Comparison of ENCODE assay signal across 10 cellular contexts in genomic region chr6:30612687-30613248, GRCh38. TPM values are rescaled to one million over a fixed set of nuclear protein-coding genes. Genes with fewer than 3 reads are reported as not detected.
DNase-seq lines count a peak whose midpoint lies in the region; ATAC-seq, FAIRE-seq and TF ChIP-seq lines count a peak whose summit lies in the region.
"Had no signal": no experiment of that assay in that cellular context is flagged by ENCODE, and none has a peak within 500 bp of the region (broad histone marks: within the 10 kb centered on the region; RNA-seq: fewer than 3 reads in every experiment).

No MANE protein-coding gene starts in this region.

- peaks cover 8% of the 10 kb centered on the region for H4K20me1 ChIP-seq in keratinocyte (ENCODE audit: control insufficient read depth, extremely low read depth, insufficient read depth, low read length)

- H3K9me3 Mint-ChIP-seq in activated naive CD4-positive, alpha-beta T cell treated with anti-CD3 and anti-CD28 coated beads, Interleukin-2, amount 10 ng/mL, durations not matched to agents 7 days and 5 days = no peaks in the 10 kb centered on the region
- H3K9me3 Mint-ChIP-seq in activated CD8-positive, alpha-beta T cell treated with anti-CD3 and anti-CD28 coated beads, Interleukin-2, amount 10 ng/mL, durations not matched to agents 7 days and 5 days (ENCODE audit: insufficient read depth) = no peaks in the 10 kb centered on the region

- TF ChIP-seq EP300 in transverse colon (IDR thresholded peaks at IDR 0.05; ENCODE audit: low read depth) = no peak

- H3K27ac Mint-ChIP-seq in activated naive CD4-positive, alpha-beta T cell treated with anti-CD3 and anti-CD28 coated beads, Interleukin-2, amount 10 ng/mL, durations not matched to agents 7 days and 5 days = peak overlapping the region; percentile 47
- H3K27ac Mint-ChIP-seq in activated CD8-positive, alpha-beta T cell treated with anti-CD3 and anti-CD28 coated beads, Interleukin-2, amount 10 ng/mL, durations not matched to agents 7 days and 5 days = peak overlapping the region; percentile 31

- H3K4me3 ChIP-seq in keratinocyte (ENCODE audit: control insufficient read depth in 2 of 3, extremely low read depth in 1 of 3, insufficient read depth in 2 of 3, low read depth in 1 of 3, low read length in 3 of 3) (no peak overlapping the region), transverse colon (no peak overlapping the region)
- H3K4me3 ChIP-seq: testis had no signal

- H3K9ac ChIP-seq in keratinocyte (ENCODE audit: control insufficient read depth, extremely low read depth, insufficient read depth, low read length) = no peak overlapping the region

- H3K9me1 ChIP-seq in keratinocyte (ENCODE audit: control insufficient read depth, extremely low read depth, insufficient read depth, low read length) = peaks cover 3% of the 10 kb centered on the region

- POLR2A ChIA-PET in activated CD8-positive, alpha-beta T cell treated with anti-CD3 and anti-CD28 coated beads, Interleukin-2, amount 10 ng/mL, durations not matched to agents 7 days and 5 days (lab: Charles Lee) = interaction anchor here (0.8 to 4.7 kb wide), 11 partner anchors 9 to 118 kb away, joined by 3 to 60 read pairs (median 3); partner anchors contain the start of genes ABCF1 and MDC1

- no peaks in the 10 kb centered on the region for H3K9me3 ChIP-seq in keratinocyte (ENCODE audit: control insufficient read depth, low read depth, low read length)
- no peaks in the 10 kb centered on the region for H3K9me3 ChIP-seq in transverse colon
- H3K9me3 ChIP-seq: testis had no signal

- ATAC-seq in activated CD8-positive, alpha-beta T cell treated with anti-CD3 and anti-CD28 coated beads, Interleukin-2, amount 10 ng/mL, durations not matched to agents 7 days and 5 days = no peak
- ATAC-seq in HG03095 (IDR thresholded peaks at IDR 0.05; ENCODE audit: unreplicated experiment) = no peak
- ATAC-seq in HG03039 (IDR thresholded peaks at IDR 0.05; ENCODE audit: unreplicated experiment) = no peak

- dilution Hi-C loops in keratinocyte (cut with MboI; ENCODE audit: extremely low pct_ligation_motif_present, low sequenced_read_pairs) = no loop called here

- H2AFZ ChIP-seq in keratinocyte (ENCODE audit: control insufficient read depth, low read length) = no peak overlapping the region

- H3K27me3 ChIP-seq in keratinocyte (ENCODE audit: control insufficient read depth, extremely low read depth, insufficient read depth, low read length) = no peaks in the 10 kb centered on the region
- H3K27me3 ChIP-seq in transverse colon = no peaks in the 10 kb centered on the region
- H3K27me3 ChIP-seq: testis had no signal

- no peak for FAIRE-seq in keratinocyte (lab: Jason Lieb, UNC)
- FAIRE-seq: islet of Langerhans had no signal

- DNase-seq in activated naive CD4-positive, alpha-beta T cell treated with anti-CD3 and anti-CD28 coated beads, Interleukin-2, amount 10 ng/mL, durations not matched to agents 7 days and 5 days = no peak
- no peak for DNase-seq in activated naive CD4-positive, alpha-beta T cell treated with Interleukin-2 at 50 U/mL for 16 hours
- DNase-seq in activated CD8-positive, alpha-beta T cell treated with anti-CD3 and anti-CD28 coated beads, Interleukin-2, amount 10 ng/mL, durations not matched to agents 7 days and 5 days = no peak
- no peak for DNase-seq in keratinocyte (ENCODE audit: low read depth, low spot score)
- no peak for DNase-seq in transverse colon
- no peak for DNase-seq in NCI-H128 (lab: John Stamatoyannopoulos, UW; ENCODE audit: unreplicated experiment)
- DNase-seq: testis had no signal

- 44 to 70% methylated on average over 5 to 6 of the region's 6 CpGs for WGBS in transverse colon (ENCODE audit: low coverage in 1 of 2), 2 donors

- peaks cover 85% of the 10 kb centered on the region for H3K36me3 Mint-ChIP-seq in activated naive CD4-positive, alpha-beta T cell treated with anti-CD3 and anti-CD28 coated beads, Interleukin-2, amount 10 ng/mL, durations not matched to agents 7 days and 5 days
- peaks cover 84% of the 10 kb centered on the region for H3K36me3 Mint-ChIP-seq in activated CD8-positive, alpha-beta T cell treated with anti-CD3 and anti-CD28 coated beads, Interleukin-2, amount 10 ng/mL, durations not matched to agents 7 days and 5 days (ENCODE audit: low read depth)

- peaks cover 13 to 38% of the 10 kb centered on the region in 2 experiments for H3K36me3 ChIP-seq in keratinocyte (ENCODE audit: control insufficient read depth in 2 of 2, extremely low read depth in 1 of 2, insufficient read depth in 2 of 2, low read length in 2 of 2)
- H3K36me3 ChIP-seq in transverse colon = peaks cover 0 to 26% (median 14%) of the 10 kb centered on the region in 4 donors

- H3K4me1 ChIP-seq in keratinocyte (ENCODE audit: control insufficient read depth, extremely low read depth, insufficient read depth, low read length) (peaks cover 24% of the 10 kb centered on the region), transverse colon (peaks cover 4 to 43% (median 28%) of the 10 kb centered on the region in 4 donors)

- CTCF ChIA-PET in activated naive CD4-positive, alpha-beta T cell treated with anti-CD3 and anti-CD28 coated beads, Interleukin-2, amount 10 ng/mL, durations not matched to agents 7 days and 5 days (lab: Charles Lee) = interaction anchor here (0.6 to 3.6 kb wide), 13 partner anchors 14 to 883 kb away, joined by 3 to 21 read pairs (median 5); partner anchors contain the start of genes ABCF1, ATAT1, DHX16 and PRR3
- CTCF ChIA-PET in activated CD8-positive, alpha-beta T cell treated with anti-CD3 and anti-CD28 coated beads, Interleukin-2, amount 10 ng/mL, durations not matched to agents 7 days and 5 days (lab: Charles Lee) = interaction anchor here (0.7 to 3.5 kb wide), 25 partner anchors 9 to 467 kb away, joined by 3 to 30 read pairs (median 4); partner anchors contain the start of genes ATAT1, DHX16 and MDC1

- H3K4me3 Mint-ChIP-seq in activated naive CD4-positive, alpha-beta T cell treated with anti-CD3 and anti-CD28 coated beads, Interleukin-2, amount 10 ng/mL, durations not matched to agents 7 days and 5 days = no peak overlapping the region
- H3K4me3 Mint-ChIP-seq in activated CD8-positive, alpha-beta T cell treated with anti-CD3 and anti-CD28 coated beads, Interleukin-2, amount 10 ng/mL, durations not matched to agents 7 days and 5 days = no peak overlapping the region

- in situ Hi-C loops in transverse colon (cut with MboI; ENCODE audit: low pct_ligation_motif_present in 1 of 4, low pct_unique_long_range_greater_than_20kb in 1 of 4, low sequenced_read_pairs in 3 of 4) = no loop called here

- H3K27me3 Mint-ChIP-seq in activated naive CD4-positive, alpha-beta T cell treated with anti-CD3 and anti-CD28 coated beads, Interleukin-2, amount 10 ng/mL, durations not matched to agents 7 days and 5 days = peaks cover 5% of the 10 kb centered on the region
- peaks cover 2% of the 10 kb centered on the region for H3K27me3 Mint-ChIP-seq in activated CD8-positive, alpha-beta T cell treated with anti-CD3 and anti-CD28 coated beads, Interleukin-2, amount 10 ng/mL, durations not matched to agents 7 days and 5 days (ENCODE audit: low read depth)

- H3K4me1 Mint-ChIP-seq in activated naive CD4-positive, alpha-beta T cell treated with anti-CD3 and anti-CD28 coated beads, Interleukin-2, amount 10 ng/mL, durations not matched to agents 7 days and 5 days = peaks cover 61% of the 10 kb centered on the region
- peaks cover 55% of the 10 kb centered on the region for H3K4me1 Mint-ChIP-seq in activated CD8-positive, alpha-beta T cell treated with anti-CD3 and anti-CD28 coated beads, Interleukin-2, amount 10 ng/mL, durations not matched to agents 7 days and 5 days (ENCODE audit: low read depth)

- intact Hi-C loops in transverse colon (cut with DNase I; ENCODE audit: low total_unique reads) = no loop called here

- TF ChIP-seq CTCF in keratinocyte (optimal IDR thresholded peaks at IDR 0.05 in 1 of 3, IDR thresholded peaks at IDR 0.05 in 1 of 3, conservative IDR thresholded peaks at IDR 0.05 in 1 of 3; ENCODE audit: extremely low read depth in 1 of 3, insufficient read depth in 2 of 3, low read length in 3 of 3) = no peak
- TF ChIP-seq CTCF in transverse colon (IDR thresholded peaks at IDR 0.05) = no peak

- H3K27ac ChIP-seq in keratinocyte (ENCODE audit: control insufficient read depth, insufficient read depth, low read length) (peak overlapping the region; percentile 23), transverse colon (peak overlapping the region; percentile 94 to 98 (median 96))

- peaks cover 37% of the 10 kb centered on the region for H3K79me2 ChIP-seq in keratinocyte (ENCODE audit: control insufficient read depth, insufficient read depth, low read length)

- no peak for TF ChIP-seq POLR2A in transverse colon (IDR thresholded peaks at IDR 0.05)

- H3K4me2 ChIP-seq in keratinocyte (ENCODE audit: control insufficient read depth, extremely low read depth, insufficient read depth, low read depth, low read length) = peak overlapping the region; percentile 4

RNA-seq across cellular contexts. Expression of gene PPP1R10, which starts 4.3 kb away (rescaled TPM):
- total RNA-seq in activated CD8-positive, alpha-beta T cell treated with anti-CD3 and anti-CD28 coated beads, Interleukin-2, amount 10 ng/mL, durations not matched to agents 7 days and 5 days = 10 to 100 TPM; 92.8 to 99.7 TPM
- polyA plus RNA-seq in keratinocyte = 25.3 to 36.6 TPM (median 30.0 TPM) in 3 replicates
- 40.6 TPM for polyA plus RNA-seq in keratinocyte (2011; ENCODE audit: low read depth)
- 13.9 and 24.0 TPM in 2 replicates for polyA plus RNA-seq in keratinocyte (2011; cell fraction: cytosol; rRNA removed)
- 104 and 135 TPM in 2 replicates for polyA plus RNA-seq in keratinocyte (2011; cell fraction: nucleus; rRNA removed)
- 25.5 and 44.1 TPM in 2 replicates for polyA plus RNA-seq in keratinocyte (2012; ENCODE audit: low replicate concordance)
- polyA minus RNA-seq in keratinocyte = 43.2 to 78.2 TPM (median 76.0 TPM) in 3 replicates
- 21.7 TPM for polyA minus RNA-seq in keratinocyte (2011; cell fraction: cytosol; rRNA and poly(A)+ RNA removed)
- polyA minus RNA-seq in keratinocyte (2011; cell fraction: nucleus; rRNA and poly(A)+ RNA removed) = 79.1 and 175 TPM in 2 replicates
- 10 to 100 TPM; 35.5 to 62.5 (median 53.8) TPM for total RNA-seq in transverse colon

RNA-seq across cellular contexts. Expression of gene MRPS18B, which starts 4.9 kb away (rescaled TPM):
- 10 to 100 TPM; 43.2 to 43.6 TPM for total RNA-seq in activated CD8-positive, alpha-beta T cell treated with anti-CD3 and anti-CD28 coated beads, Interleukin-2, amount 10 ng/mL, durations not matched to agents 7 days and 5 days
- 55.0 to 74.6 TPM (median 59.8 TPM) in 3 replicates for polyA plus RNA-seq in keratinocyte
- 35.4 TPM for polyA plus RNA-seq in keratinocyte (2011; ENCODE audit: low read depth)
- 53.6 and 56.9 TPM in 2 replicates for polyA plus RNA-seq in keratinocyte (2011; cell fraction: cytosol; rRNA removed)
- polyA plus RNA-seq in keratinocyte (2011; cell fraction: nucleus; rRNA removed) = 48.9 and 52.9 TPM in 2 replicates
- 44.2 and 47.0 TPM in 2 replicates for polyA plus RNA-seq in keratinocyte (2012; ENCODE audit: low replicate concordance)
- polyA minus RNA-seq in keratinocyte = 37.1 to 54.6 TPM (median 42.7 TPM) in 3 replicates
- polyA minus RNA-seq in keratinocyte (2011; cell fraction: cytosol; rRNA and poly(A)+ RNA removed) = 23.8 TPM
- polyA minus RNA-seq in keratinocyte (2011; cell fraction: nucleus; rRNA and poly(A)+ RNA removed) = 18.6 and 29.6 TPM in 2 replicates
- 10 to 100 TPM in 3 of 4 donors, 1 to 10 TPM in 1; 6.0 to 61.9 (median 39.4) TPM for total RNA-seq in transverse colon

RNA-seq across cellular contexts. Expression of gene ATAT1, which starts 13.9 kb away (rescaled TPM):
- total RNA-seq in activated CD8-positive, alpha-beta T cell treated with anti-CD3 and anti-CD28 coated beads, Interleukin-2, amount 10 ng/mL, durations not matched to agents 7 days and 5 days = 10 to 100 TPM in 1 of 2 experiments, 1 to 10 TPM in 1; 10.0 to 10.5 TPM
- polyA plus RNA-seq in keratinocyte = 3.8 to 6.0 TPM (median 5.4 TPM) in 3 replicates
- 5.3 TPM for polyA plus RNA-seq in keratinocyte (2011; ENCODE audit: low read depth)
- 2.9 and 3.8 TPM in 2 replicates for polyA plus RNA-seq in keratinocyte (2011; cell fraction: cytosol; rRNA removed)
- 28.7 TPM in 2 replicates for polyA plus RNA-seq in keratinocyte (2011; cell fraction: nucleus; rRNA removed)
- polyA plus RNA-seq in keratinocyte (2012; ENCODE audit: low replicate concordance) = 4.8 and 5.3 TPM in 2 replicates
- polyA minus RNA-seq in keratinocyte = 1.4 to 5.8 TPM (median 5.5 TPM) in 3 replicates
- 1.3 TPM for polyA minus RNA-seq in keratinocyte (2011; cell fraction: cytosol; rRNA and poly(A)+ RNA removed)
- polyA minus RNA-seq in keratinocyte (2011; cell fraction: nucleus; rRNA and poly(A)+ RNA removed) = 3.7 and 5.4 TPM in 2 replicates
- 100 to 1,000 TPM in 1 of 4 donors, 10 to 100 TPM in 3; 10.6 to 174 (median 22.2) TPM for total RNA-seq in transverse colon

RNA-seq across cellular contexts. Expression of gene C6orf136, which starts 34.2 kb away (rescaled TPM):
- total RNA-seq in activated CD8-positive, alpha-beta T cell treated with anti-CD3 and anti-CD28 coated beads, Interleukin-2, amount 10 ng/mL, durations not matched to agents 7 days and 5 days = 10 to 100 TPM; 31.6 to 40.1 TPM
- polyA plus RNA-seq in keratinocyte = 6.7 to 8.7 TPM (median 7.8 TPM) in 3 replicates
- polyA plus RNA-seq in keratinocyte (2011; ENCODE audit: low read depth) = 20.8 TPM
- 8.2 and 8.4 TPM in 2 replicates for polyA plus RNA-seq in keratinocyte (2011; cell fraction: cytosol; rRNA removed)
- 16.8 and 19.2 TPM in 2 replicates for polyA plus RNA-seq in keratinocyte (2011; cell fraction: nucleus; rRNA removed)
- 11.1 and 21.4 TPM in 2 replicates for polyA plus RNA-seq in keratinocyte (2012; ENCODE audit: low replicate concordance)
- 12.0 to 16.0 TPM (median 13.8 TPM) in 3 replicates for polyA minus RNA-seq in keratinocyte
- polyA minus RNA-seq in keratinocyte (2011; cell fraction: cytosol; rRNA and poly(A)+ RNA removed) = 5.6 TPM
- polyA minus RNA-seq in keratinocyte (2011; cell fraction: nucleus; rRNA and poly(A)+ RNA removed) = 2.3 and 3.5 TPM in 2 replicates
- total RNA-seq in transverse colon = 100 to 1,000 TPM in 1 of 4 donors, 10 to 100 TPM in 3; 49.1 to 301 (median 63.5) TPM

RNA-seq across cellular contexts. Expression of gene ABCF1, which starts 41.5 kb away (rescaled TPM):
- total RNA-seq in activated CD8-positive, alpha-beta T cell treated with anti-CD3 and anti-CD28 coated beads, Interleukin-2, amount 10 ng/mL, durations not matched to agents 7 days and 5 days = 10 to 100 TPM; 72.2 to 79.6 TPM
- polyA plus RNA-seq in keratinocyte = 22.6 to 67.1 TPM (median 30.0 TPM) in 3 replicates
- polyA plus RNA-seq in keratinocyte (2011; ENCODE audit: low read depth) = 76.5 TPM
- 33.9 and 38.8 TPM in 2 replicates for polyA plus RNA-seq in keratinocyte (2011; cell fraction: cytosol; rRNA removed)
- polyA plus RNA-seq in keratinocyte (2011; cell fraction: nucleus; rRNA removed) = 64.3 and 73.5 TPM in 2 replicates
- polyA plus RNA-seq in keratinocyte (2012; ENCODE audit: low replicate concordance) = 47.7 and 85.8 TPM in 2 replicates
- 49.7 to 96.2 TPM (median 62.8 TPM) in 3 replicates for polyA minus RNA-seq in keratinocyte
- polyA minus RNA-seq in keratinocyte (2011; cell fraction: cytosol; rRNA and poly(A)+ RNA removed) = 42.6 TPM
- 31.0 and 46.8 TPM in 2 replicates for polyA minus RNA-seq in keratinocyte (2011; cell fraction: nucleus; rRNA and poly(A)+ RNA removed)
- total RNA-seq in transverse colon = 10 to 100 TPM; 33.0 to 52.0 (median 40.1) TPM
